ENCODE assay signal across 1 cellular context in the genomic region with DNA sequence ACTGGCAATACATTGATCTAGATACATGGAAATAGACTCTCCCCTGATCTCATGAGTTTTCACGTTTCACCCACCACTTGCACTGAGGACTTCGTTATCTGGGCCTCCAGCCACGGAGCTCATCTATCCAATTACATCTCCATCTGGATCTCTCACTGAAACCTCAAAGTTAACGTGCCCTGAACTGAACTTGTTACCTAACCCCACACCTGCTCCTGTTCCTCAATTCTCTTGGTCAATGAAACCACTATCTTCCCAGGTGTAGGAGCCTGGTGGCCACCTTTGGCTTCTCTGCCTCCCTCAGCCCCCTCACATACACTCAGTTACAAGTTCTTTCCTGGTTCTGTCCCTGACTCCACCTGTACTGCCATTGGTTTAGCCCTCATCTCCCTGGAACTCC.
TF ChIP-seq lines count a peak whose summit lies in the region.

No MANE protein-coding gene starts in this region.

TF ChIP-seq in HepG2, 621 proteins besides CTCF, POLR2A, EP300 and RAD21 (continued from another document):
- TF ChIP-seq FOXO4 (CRISPR knock-in tag; conservative IDR thresholded peaks at IDR 0.05): 0 out of 2 replicates have a peak, but pooled peaks have one; percentile 25
- TF ChIP-seq, protein P1, sequence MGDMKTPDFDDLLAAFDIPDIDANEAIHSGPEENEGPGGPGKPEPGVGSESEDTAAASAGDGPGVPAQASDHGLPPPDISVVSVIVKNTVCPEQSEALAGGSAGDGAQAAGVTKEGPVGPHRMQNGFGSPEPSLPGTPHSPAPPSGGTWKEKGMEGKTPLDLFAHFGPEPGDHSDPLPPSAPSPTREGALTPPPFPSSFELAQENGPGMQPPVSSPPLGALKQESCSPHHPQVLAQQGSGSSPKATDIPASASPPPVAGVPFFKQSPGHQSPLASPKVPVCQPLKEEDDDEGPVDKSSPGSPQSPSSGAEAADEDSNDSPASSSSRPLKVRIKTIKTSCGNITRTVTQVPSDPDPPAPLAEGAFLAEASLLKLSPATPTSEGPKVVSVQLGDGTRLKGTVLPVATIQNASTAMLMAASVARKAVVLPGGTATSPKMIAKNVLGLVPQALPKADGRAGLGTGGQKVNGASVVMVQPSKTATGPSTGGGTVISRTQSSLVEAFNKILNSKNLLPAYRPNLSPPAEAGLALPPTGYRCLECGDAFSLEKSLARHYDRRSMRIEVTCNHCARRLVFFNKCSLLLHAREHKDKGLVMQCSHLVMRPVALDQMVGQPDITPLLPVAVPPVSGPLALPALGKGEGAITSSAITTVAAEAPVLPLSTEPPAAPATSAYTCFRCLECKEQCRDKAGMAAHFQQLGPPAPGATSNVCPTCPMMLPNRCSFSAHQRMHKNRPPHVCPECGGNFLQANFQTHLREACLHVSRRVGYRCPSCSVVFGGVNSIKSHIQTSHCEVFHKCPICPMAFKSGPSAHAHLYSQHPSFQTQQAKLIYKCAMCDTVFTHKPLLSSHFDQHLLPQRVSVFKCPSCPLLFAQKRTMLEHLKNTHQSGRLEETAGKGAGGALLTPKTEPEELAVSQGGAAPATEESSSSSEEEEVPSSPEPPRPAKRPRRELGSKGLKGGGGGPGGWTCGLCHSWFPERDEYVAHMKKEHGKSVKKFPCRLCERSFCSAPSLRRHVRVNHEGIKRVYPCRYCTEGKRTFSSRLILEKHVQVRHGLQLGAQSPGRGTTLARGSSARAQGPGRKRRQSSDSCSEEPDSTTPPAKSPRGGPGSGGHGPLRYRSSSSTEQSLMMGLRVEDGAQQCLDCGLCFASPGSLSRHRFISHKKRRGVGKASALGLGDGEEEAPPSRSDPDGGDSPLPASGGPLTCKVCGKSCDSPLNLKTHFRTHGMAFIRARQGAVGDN (CRISPR knock-in tag; IDR thresholded peaks at IDR 0.05): no peak
- TF ChIP-seq, protein P2, sequence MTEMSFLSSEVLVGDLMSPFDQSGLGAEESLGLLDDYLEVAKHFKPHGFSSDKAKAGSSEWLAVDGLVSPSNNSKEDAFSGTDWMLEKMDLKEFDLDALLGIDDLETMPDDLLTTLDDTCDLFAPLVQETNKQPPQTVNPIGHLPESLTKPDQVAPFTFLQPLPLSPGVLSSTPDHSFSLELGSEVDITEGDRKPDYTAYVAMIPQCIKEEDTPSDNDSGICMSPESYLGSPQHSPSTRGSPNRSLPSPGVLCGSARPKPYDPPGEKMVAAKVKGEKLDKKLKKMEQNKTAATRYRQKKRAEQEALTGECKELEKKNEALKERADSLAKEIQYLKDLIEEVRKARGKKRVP (CRISPR knock-in tag; IDR thresholded peaks at IDR 0.05): no peak
- TF ChIP-seq ZNF775 (CRISPR knock-in tag; IDR thresholded peaks at IDR 0.05; ENCODE audit: borderline replicate concordance): no peak
- TF ChIP-seq RFX3 (CRISPR knock-in tag; IDR thresholded peaks at IDR 0.05): no peak
- no peak for TF ChIP-seq FOXA3 (CRISPR knock-in tag; IDR thresholded peaks at IDR 0.05)
TF ChIP-seq in HepG2: peak in this region for 1.
